Comparison of ENCODE assay signal across 18 cellular contexts in the genomic region with DNA sequence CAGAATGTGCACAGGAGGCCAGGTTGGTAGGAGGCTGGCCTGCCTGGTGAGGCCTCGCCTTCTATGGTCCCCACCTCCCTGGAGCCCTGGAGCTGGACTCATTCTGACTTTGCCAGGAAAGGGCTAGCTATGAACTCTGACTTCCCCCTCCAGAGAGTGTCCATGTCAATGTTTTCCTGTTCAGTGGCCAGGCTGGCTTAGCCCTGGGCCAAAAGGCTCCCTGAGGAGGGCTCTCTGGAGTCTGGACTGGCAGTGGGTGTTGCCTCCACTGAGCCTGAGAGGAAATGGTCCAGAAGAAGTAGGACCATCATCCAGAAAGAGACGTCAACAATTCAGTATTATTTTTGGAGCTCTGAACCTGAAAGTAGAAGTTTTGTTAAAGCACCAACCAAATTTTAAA.
DNase-seq lines count a peak whose midpoint lies in the region; ATAC-seq and TF ChIP-seq lines count a peak whose summit lies in the region.
"Had no signal": no experiment of that assay in that cellular context is flagged by ENCODE, and none has a peak within 500 bp of the region (broad histone marks: within the 10 kb centered on the region; RNA-seq: fewer than 3 reads in every experiment).

No MANE protein-coding gene starts in this region.

- no peaks in the 10 kb centered on the region for H3K27me3 ChIP-seq in esophagus muscularis mucosa
- peaks cover 4% of the 10 kb centered on the region for H3K27me3 ChIP-seq in left ventricle myocardium inferior (ENCODE audit: low read depth)
- H3K27me3 ChIP-seq in tibial artery: no peaks in the 10 kb centered on the region

- no peak for TF ChIP-seq POLR2A in esophagus muscularis mucosa (IDR thresholded peaks at IDR 0.05; ENCODE audit: low read depth)

- H3K4me1 ChIP-seq in esophagus muscularis mucosa: peaks cover 0 to 12% (median 2%) of the 10 kb centered on the region in 4 donors
- H3K4me1 ChIP-seq in left ventricle myocardium inferior: no peaks in the 10 kb centered on the region
- H3K4me1 ChIP-seq in tibial artery: peaks cover 0 to 10% (median 5%) of the 10 kb centered on the region in 4 donors

- no peak for TF ChIP-seq CTCF in esophagus muscularis mucosa (IDR thresholded peaks at IDR 0.05)
- no peak for TF ChIP-seq CTCF in left ventricle myocardium inferior (IDR thresholded peaks at IDR 0.05; ENCODE audit: borderline replicate concordance)
- no peak for TF ChIP-seq CTCF in osteocyte (IDR thresholded peaks at IDR 0.05)
- TF ChIP-seq CTCF in tibial artery (IDR thresholded peaks at IDR 0.05): no peak

- intact Hi-C loops in esophagus muscularis mucosa (cut with DNase I) (no loop called here), left ventricle myocardium inferior (cut with micrococcal nuclease) (no loop called here), tibial artery (cut with DNase I; ENCODE audit: low total_unique reads) (no loop called here)

- H3K4me3 Mint-ChIP-seq in osteocyte (ENCODE audit: unreplicated experiment): no peak overlapping the region
- H3K4me3 Mint-ChIP-seq: B cell; CD4-positive, alpha-beta T cell; H9 had no signal

- no peak for ATAC-seq in HG03135 (IDR thresholded peaks at IDR 0.05; ENCODE audit: unreplicated experiment)
- ATAC-seq in GM18858 (IDR thresholded peaks at IDR 0.05; ENCODE audit: unreplicated experiment): no peak

- peaks cover 11% of the 10 kb centered on the region for H3K9me3 Mint-ChIP-seq in osteocyte (ENCODE audit: unreplicated experiment)

- H3K4me3 ChIP-seq in esophagus muscularis mucosa (no peak overlapping the region), left ventricle myocardium inferior (no peak overlapping the region), tibial artery (no peak overlapping the region)

- H3K9me3 ChIP-seq in esophagus muscularis mucosa: no peaks in the 10 kb centered on the region
- H3K9me3 ChIP-seq in left ventricle myocardium inferior (replicated peaks): peaks cover 7% of the 10 kb centered on the region
- H3K9me3 ChIP-seq in tibial artery: no peaks in the 10 kb centered on the region

- H3K27ac ChIP-seq in esophagus muscularis mucosa (replicated peaks in 1 of 4) (no peak overlapping the region), left ventricle myocardium inferior (replicated peaks) (peak overlapping the region; percentile 50), tibial artery (peak overlapping the region; percentile 6 to 9)

- H3K36me3 Mint-ChIP-seq in osteocyte (ENCODE audit: unreplicated experiment): no peaks in the 10 kb centered on the region

- no peak for TF ChIP-seq EP300 in esophagus muscularis mucosa (IDR thresholded peaks at IDR 0.05)

- H3K36me3 ChIP-seq in esophagus muscularis mucosa (no peaks in the 10 kb centered on the region), left ventricle myocardium inferior (no peaks in the 10 kb centered on the region), tibial artery (no peaks in the 10 kb centered on the region)

- peak; percentile 88 for DNase-seq in esophagus muscularis mucosa (ENCODE audit: extremely low spot score)
- DNase-seq in left ventricle myocardium inferior: peak; percentile 66
- no peak for DNase-seq in osteocyte (ENCODE audit: extremely low spot score, unreplicated experiment)
- peak in 1 of 2 donors; percentile 79 for DNase-seq in tibial artery
- no peak for DNase-seq in NCI-H187 treated with DMSO at 0.1 percent for 48 hours (lab: John Stamatoyannopoulos, UW)
- DNase-seq: CD4-positive, alpha-beta T cell; DND-41; GDM1; H9; KG1; NCI-H1092; NCI-H1694; NCI-H446; NCI-H748 treated with DMSO at 0.1 percent for 48 hours; PC-3 had no signal

- WGBS in esophagus muscularis mucosa: 21% methylated on average over 2 of the region's 2 CpGs

- H3K27ac Mint-ChIP-seq in osteocyte (ENCODE audit: unreplicated experiment): peak overlapping the region; percentile 44
- H3K27ac Mint-ChIP-seq: B cell; CD4-positive, alpha-beta T cell; H9 had no signal

- H3K27me3 Mint-ChIP-seq in osteocyte (ENCODE audit: unreplicated experiment): no peaks in the 10 kb centered on the region

- peaks cover 47% of the 10 kb centered on the region for H3K4me1 Mint-ChIP-seq in osteocyte (ENCODE audit: unreplicated experiment)
- H3K4me1 Mint-ChIP-seq: B cell had no signal

Comparison
In these comparisons a context has a peak if more than half of its experiments do, and no peak if none do; other contexts are left out.
1. DNase-seq: peak in esophagus muscularis mucosa (single experiment) and left ventricle myocardium inferior (single experiment); none in osteocyte (single experiment) and NCI-H187 treated with DMSO at 0.1 percent for 48 hours (single experiment).
2. H3K27ac ChIP-seq: peak in left ventricle myocardium inferior (single experiment) and tibial artery (2 of 2); none in esophagus muscularis mucosa (0 of 4).